In the genomic region with DNA sequence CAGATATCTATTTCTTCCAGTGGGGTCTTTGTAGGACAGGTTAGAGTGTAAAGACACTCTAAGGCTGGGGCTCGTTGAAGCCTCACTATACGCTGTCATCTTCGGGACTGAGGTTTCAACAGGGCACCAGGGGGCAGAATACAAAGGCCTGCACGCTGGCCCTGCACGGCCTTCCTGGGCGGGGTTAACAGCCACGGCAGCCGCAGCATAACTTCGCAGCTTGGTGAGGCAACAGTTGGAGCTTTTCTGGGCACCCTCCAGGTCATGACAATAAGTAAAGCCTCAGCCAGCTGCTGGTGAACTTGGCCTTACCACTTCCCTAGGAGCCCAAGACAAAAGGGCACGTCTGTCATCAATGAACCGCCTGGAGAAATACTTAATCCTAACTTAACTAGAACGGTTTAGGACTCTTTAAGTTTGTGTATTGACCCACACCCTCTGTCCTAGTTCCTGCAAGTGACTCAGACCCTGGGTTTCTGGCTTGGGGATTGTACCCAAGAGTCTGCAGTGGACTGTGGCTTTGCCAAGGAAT, we compare ENCODE assay signal across 1 cellular context.
A peak's percentile ranks its signal among the peaks of the same experiment; 100 is the strongest.
TF ChIP-seq lines count a peak whose summit lies in the region.

No MANE protein-coding gene starts in this region.

TF ChIP-seq in HepG2, 621 proteins besides CTCF, POLR2A, EP300 and RAD21 (continued from another document and continues in another):
- TF ChIP-seq HNRNPL (IDR thresholded peaks at IDR 0.05; ENCODE audit: low read depth, low read length) = no peak
- TF ChIP-seq YEATS2 (CRISPR knock-in tag; IDR thresholded peaks at IDR 0.05; ENCODE audit: borderline replicate concordance) = no peak
- TF ChIP-seq SIX4 (CRISPR knock-in tag; IDR thresholded peaks at IDR 0.05) = no peak
- no peak for TF ChIP-seq ZSCAN30 (CRISPR knock-in tag; IDR thresholded peaks at IDR 0.05)
- TF ChIP-seq EZH2 (conservative IDR thresholded peaks at IDR 0.05; ENCODE audit: low read depth, low read length) = no peak
- TF ChIP-seq ZNF768 (CRISPR knock-in tag; IDR thresholded peaks at IDR 0.05) = peak; percentile 41; the same call in 1 of the 2 replicates
- TF ChIP-seq, protein P1, sequence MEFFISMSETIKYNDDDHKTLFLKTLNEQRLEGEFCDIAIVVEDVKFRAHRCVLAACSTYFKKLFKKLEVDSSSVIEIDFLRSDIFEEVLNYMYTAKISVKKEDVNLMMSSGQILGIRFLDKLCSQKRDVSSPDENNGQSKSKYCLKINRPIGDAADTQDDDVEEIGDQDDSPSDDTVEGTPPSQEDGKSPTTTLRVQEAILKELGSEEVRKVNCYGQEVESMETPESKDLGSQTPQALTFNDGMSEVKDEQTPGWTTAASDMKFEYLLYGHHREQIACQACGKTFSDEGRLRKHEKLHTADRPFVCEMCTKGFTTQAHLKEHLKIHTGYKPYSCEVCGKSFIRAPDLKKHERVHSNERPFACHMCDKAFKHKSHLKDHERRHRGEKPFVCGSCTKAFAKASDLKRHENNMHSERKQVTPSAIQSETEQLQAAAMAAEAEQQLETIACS (CRISPR knock-in tag; IDR thresholded peaks at IDR 0.05) = no peak
- TF ChIP-seq NPAS2 (CRISPR knock-in tag; IDR thresholded peaks at IDR 0.05; ENCODE audit: borderline replicate concordance) = no peak
- TF ChIP-seq, protein P2, sequence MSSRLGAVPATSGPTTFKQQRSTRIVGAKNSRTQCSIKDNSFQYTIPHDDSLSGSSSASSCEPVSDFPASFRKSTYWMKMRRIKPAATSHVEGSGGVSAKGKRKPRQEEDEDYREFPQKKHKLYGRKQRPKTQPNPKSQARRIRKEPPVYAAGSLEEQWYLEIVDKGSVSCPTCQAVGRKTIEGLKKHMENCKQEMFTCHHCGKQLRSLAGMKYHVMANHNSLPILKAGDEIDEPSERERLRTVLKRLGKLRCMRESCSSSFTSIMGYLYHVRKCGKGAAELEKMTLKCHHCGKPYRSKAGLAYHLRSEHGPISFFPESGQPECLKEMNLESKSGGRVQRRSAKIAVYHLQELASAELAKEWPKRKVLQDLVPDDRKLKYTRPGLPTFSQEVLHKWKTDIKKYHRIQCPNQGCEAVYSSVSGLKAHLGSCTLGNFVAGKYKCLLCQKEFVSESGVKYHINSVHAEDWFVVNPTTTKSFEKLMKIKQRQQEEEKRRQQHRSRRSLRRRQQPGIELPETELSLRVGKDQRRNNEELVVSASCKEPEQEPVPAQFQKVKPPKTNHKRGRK (CRISPR knock-in tag; IDR thresholded peaks at IDR 0.05) = no peak
- no peak for TF ChIP-seq IKZF4 (CRISPR knock-in tag; IDR thresholded peaks at IDR 0.05; ENCODE audit: borderline replicate concordance, low read depth, not compliant biosample characterization)
- TF ChIP-seq FOXP1 (IDR thresholded peaks at IDR 0.05) = no peak
- TF ChIP-seq FOXP1 (CRISPR knock-in tag; IDR thresholded peaks at IDR 0.05) = 0 out of 2 replicates have a peak, but pooled peaks have one; percentile 6
- TF ChIP-seq, protein P3, sequence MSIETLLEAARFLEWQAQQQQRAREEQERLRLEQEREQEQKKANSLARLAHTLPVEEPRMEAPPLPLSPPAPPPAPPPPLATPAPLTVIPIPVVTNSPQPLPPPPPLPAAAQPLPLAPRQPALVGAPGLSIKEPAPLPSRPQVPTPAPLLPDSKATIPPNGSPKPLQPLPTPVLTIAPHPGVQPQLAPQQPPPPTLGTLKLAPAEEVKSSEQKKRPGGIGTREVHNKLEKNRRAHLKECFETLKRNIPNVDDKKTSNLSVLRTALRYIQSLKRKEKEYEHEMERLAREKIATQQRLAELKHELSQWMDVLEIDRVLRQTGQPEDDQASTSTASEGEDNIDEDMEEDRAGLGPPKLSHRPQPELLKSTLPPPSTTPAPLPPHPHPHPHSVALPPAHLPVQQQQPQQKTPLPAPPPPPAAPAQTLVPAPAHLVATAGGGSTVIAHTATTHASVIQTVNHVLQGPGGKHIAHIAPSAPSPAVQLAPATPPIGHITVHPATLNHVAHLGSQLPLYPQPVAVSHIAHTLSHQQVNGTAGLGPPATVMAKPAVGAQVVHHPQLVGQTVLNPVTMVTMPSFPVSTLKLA (IDR thresholded peaks at IDR 0.05) = no peak
- TF ChIP-seq, protein P4, sequence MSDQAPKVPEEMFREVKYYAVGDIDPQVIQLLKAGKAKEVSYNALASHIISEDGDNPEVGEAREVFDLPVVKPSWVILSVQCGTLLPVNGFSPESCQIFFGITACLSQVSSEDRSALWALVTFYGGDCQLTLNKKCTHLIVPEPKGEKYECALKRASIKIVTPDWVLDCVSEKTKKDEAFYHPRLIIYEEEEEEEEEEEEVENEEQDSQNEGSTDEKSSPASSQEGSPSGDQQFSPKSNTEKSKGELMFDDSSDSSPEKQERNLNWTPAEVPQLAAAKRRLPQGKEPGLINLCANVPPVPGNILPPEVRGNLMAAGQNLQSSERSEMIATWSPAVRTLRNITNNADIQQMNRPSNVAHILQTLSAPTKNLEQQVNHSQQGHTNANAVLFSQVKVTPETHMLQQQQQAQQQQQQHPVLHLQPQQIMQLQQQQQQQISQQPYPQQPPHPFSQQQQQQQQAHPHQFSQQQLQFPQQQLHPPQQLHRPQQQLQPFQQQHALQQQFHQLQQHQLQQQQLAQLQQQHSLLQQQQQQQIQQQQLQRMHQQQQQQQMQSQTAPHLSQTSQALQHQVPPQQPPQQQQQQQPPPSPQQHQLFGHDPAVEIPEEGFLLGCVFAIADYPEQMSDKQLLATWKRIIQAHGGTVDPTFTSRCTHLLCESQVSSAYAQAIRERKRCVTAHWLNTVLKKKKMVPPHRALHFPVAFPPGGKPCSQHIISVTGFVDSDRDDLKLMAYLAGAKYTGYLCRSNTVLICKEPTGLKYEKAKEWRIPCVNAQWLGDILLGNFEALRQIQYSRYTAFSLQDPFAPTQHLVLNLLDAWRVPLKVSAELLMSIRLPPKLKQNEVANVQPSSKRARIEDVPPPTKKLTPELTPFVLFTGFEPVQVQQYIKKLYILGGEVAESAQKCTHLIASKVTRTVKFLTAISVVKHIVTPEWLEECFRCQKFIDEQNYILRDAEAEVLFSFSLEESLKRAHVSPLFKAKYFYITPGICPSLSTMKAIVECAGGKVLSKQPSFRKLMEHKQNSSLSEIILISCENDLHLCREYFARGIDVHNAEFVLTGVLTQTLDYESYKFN (CRISPR knock-in tag; conservative IDR thresholded peaks at IDR 0.05) = peak; percentile 38
- TF ChIP-seq HES4 (CRISPR knock-in tag; IDR thresholded peaks at IDR 0.05; ENCODE audit: borderline replicate concordance) = no peak
- TF ChIP-seq SCMH1 (CRISPR knock-in tag; IDR thresholded peaks at IDR 0.05; ENCODE audit: borderline replicate concordance) = no peak
- TF ChIP-seq TFDP2 (CRISPR knock-in tag; IDR thresholded peaks at IDR 0.05) = peak; percentile 27; the same call in 1 of the 2 replicates
- TF ChIP-seq TFAP4 (IDR thresholded peaks at IDR 0.05; ENCODE audit: borderline replicate concordance, low read depth) = no peak
- no peak for TF ChIP-seq ZFAT (CRISPR knock-in tag; conservative IDR thresholded peaks at IDR 0.05)
- TF ChIP-seq CERS6 (CRISPR knock-in tag; IDR thresholded peaks at IDR 0.05) = no peak
- no peak; the same call in 1 of the 2 replicates for TF ChIP-seq NKX3-1 (CRISPR knock-in tag; IDR thresholded peaks at IDR 0.05)
- no peak for TF ChIP-seq ZNF709 (CRISPR knock-in tag; IDR thresholded peaks at IDR 0.05)
- TF ChIP-seq, protein P5, sequence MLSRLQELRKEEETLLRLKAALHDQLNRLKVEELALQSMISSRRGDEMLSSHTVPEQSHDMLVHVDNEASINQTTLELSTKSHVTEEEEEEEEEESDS (CRISPR knock-in tag; IDR thresholded peaks at IDR 0.05; ENCODE audit: borderline replicate concordance) = no peak
- no peak for TF ChIP-seq GATAD1 (CRISPR knock-in tag; IDR thresholded peaks at IDR 0.05)
- no peak for TF ChIP-seq NFRKB (IDR thresholded peaks at IDR 0.05)
- TF ChIP-seq NAIF1 (CRISPR knock-in tag; IDR thresholded peaks at IDR 0.05; ENCODE audit: borderline replicate concordance) = no peak
- no peak; the same call in 1 of the 2 replicates for TF ChIP-seq ELF3 (CRISPR knock-in tag; IDR thresholded peaks at IDR 0.05)
- no peak for TF ChIP-seq HHEX (CRISPR knock-in tag; IDR thresholded peaks at IDR 0.05)
- TF ChIP-seq ZNF34 (CRISPR knock-in tag; IDR thresholded peaks at IDR 0.05; ENCODE audit: borderline replicate concordance) = no peak
- TF ChIP-seq NR1H2 (CRISPR knock-in tag; IDR thresholded peaks at IDR 0.05; ENCODE audit: borderline replicate concordance, low read depth) = no peak
- TF ChIP-seq KDM4B (CRISPR knock-in tag; IDR thresholded peaks at IDR 0.05) = no peak
- no peak for TF ChIP-seq ZMAT3 (CRISPR knock-in tag; conservative IDR thresholded peaks at IDR 0.05)
- TF ChIP-seq NBN (conservative IDR thresholded peaks at IDR 0.05) = no peak
- TF ChIP-seq SRSF4 (IDR thresholded peaks at IDR 0.05; ENCODE audit: low read depth, low read length, poor library complexity, severe bottlenecking) = no peak
- TF ChIP-seq STAT5B (CRISPR knock-in tag; IDR thresholded peaks at IDR 0.05) = no peak
- no peak for TF ChIP-seq PPARG (CRISPR knock-in tag; conservative IDR thresholded peaks at IDR 0.05)
- peak; percentile 48; the same call in 1 of the 2 replicates for TF ChIP-seq TCF7 (IDR thresholded peaks at IDR 0.05; ENCODE audit: low read depth)
- TF ChIP-seq ZBTB21 (CRISPR knock-in tag; IDR thresholded peaks at IDR 0.05) = no peak
- peak; percentile 65; the same call in 1 of the 2 replicates for TF ChIP-seq KDM2A (CRISPR knock-in tag; IDR thresholded peaks at IDR 0.05; ENCODE audit: borderline replicate concordance, low read depth)
- no peak for TF ChIP-seq ZNF547 (CRISPR knock-in tag; IDR thresholded peaks at IDR 0.05)
- TF ChIP-seq, protein P6, sequence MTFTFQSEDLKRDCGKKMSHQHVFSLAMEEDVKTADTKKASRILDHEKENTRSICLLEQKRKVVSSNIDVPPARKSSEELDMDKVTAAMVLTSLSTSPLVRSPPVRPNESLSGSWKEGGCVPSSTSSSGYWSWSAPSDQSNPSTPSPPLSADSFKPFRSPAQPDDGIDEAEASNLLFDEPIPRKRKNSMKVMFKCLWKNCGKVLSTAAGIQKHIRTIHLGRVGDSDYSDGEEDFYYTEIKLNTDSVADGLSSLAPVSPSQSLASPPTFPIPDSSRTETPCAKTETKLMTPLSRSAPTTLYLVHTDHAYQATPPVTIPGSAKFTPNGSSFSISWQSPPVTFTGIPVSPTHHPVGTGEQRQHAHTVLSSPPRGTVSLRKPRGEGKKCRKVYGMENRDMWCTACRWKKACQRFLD (CRISPR knock-in tag; IDR thresholded peaks at IDR 0.05; ENCODE audit: borderline replicate concordance) = no peak
- no peak for TF ChIP-seq ZFP1 (CRISPR knock-in tag; IDR thresholded peaks at IDR 0.05)
- TF ChIP-seq ATAD3A (CRISPR knock-in tag; IDR thresholded peaks at IDR 0.05) = no peak
- TF ChIP-seq, protein P7, sequence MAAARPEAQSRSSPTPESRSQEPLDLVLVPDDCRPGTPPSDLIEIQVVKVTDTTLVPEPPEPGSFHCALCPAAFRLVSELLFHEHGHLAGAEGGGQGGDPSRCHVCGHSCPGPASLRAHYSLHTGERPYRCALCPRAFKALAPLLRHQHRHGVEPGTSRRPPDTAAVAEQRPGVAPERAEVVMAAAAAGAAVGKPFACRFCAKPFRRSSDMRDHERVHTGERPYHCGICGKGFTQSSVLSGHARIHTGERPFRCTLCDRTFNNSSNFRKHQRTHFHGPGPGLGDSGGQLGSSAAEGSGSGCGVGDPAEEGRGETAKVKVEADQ (CRISPR knock-in tag; IDR thresholded peaks at IDR 0.05; ENCODE audit: borderline replicate concordance) = no peak
- TF ChIP-seq TAF15 (IDR thresholded peaks at IDR 0.05; ENCODE audit: low read depth, low read length, poor library complexity, severe bottlenecking) = no peak
- TF ChIP-seq HNRNPK (IDR thresholded peaks at IDR 0.05; ENCODE audit: low read depth, low read length, poor library complexity, severe bottlenecking) = no peak
- no peak for TF ChIP-seq U2AF1 (optimal IDR thresholded peaks at IDR 0.05; ENCODE audit: low read depth, low read length)
- TF ChIP-seq FIP1L1 (IDR thresholded peaks at IDR 0.05; ENCODE audit: borderline replicate concordance, insufficient read depth, low read depth, low read length) = no peak
- TF ChIP-seq SALL1 (CRISPR knock-in tag; IDR thresholded peaks at IDR 0.05) = peak; percentile 74
- no peak for TF ChIP-seq ZNF816 (CRISPR knock-in tag; IDR thresholded peaks at IDR 0.05; ENCODE audit: borderline replicate concordance)
- TF ChIP-seq ZC3H13 (CRISPR knock-in tag; IDR thresholded peaks at IDR 0.05) = no peak
- TF ChIP-seq FOXM1 (CRISPR knock-in tag; IDR thresholded peaks at IDR 0.05) = no peak
- TF ChIP-seq, protein P8, sequence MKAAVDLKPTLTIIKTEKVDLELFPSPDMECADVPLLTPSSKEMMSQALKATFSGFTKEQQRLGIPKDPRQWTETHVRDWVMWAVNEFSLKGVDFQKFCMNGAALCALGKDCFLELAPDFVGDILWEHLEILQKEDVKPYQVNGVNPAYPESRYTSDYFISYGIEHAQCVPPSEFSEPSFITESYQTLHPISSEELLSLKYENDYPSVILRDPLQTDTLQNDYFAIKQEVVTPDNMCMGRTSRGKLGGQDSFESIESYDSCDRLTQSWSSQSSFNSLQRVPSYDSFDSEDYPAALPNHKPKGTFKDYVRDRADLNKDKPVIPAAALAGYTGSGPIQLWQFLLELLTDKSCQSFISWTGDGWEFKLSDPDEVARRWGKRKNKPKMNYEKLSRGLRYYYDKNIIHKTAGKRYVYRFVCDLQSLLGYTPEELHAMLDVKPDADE (CRISPR knock-in tag; IDR thresholded peaks at IDR 0.05) = no peak
- TF ChIP-seq ATF7 (IDR thresholded peaks at IDR 0.05) = no peak
- no peak for TF ChIP-seq ATF7 (CRISPR knock-in tag; IDR thresholded peaks at IDR 0.05)
- no peak for TF ChIP-seq EHMT2 (IDR thresholded peaks at IDR 0.05; ENCODE audit: borderline replicate concordance, low read depth, low read length)
- TF ChIP-seq RFXANK (CRISPR knock-in tag; IDR thresholded peaks at IDR 0.05) = no peak
- TF ChIP-seq FOXK2 (IDR thresholded peaks at IDR 0.05) = no peak
